In the genomic region with DNA sequence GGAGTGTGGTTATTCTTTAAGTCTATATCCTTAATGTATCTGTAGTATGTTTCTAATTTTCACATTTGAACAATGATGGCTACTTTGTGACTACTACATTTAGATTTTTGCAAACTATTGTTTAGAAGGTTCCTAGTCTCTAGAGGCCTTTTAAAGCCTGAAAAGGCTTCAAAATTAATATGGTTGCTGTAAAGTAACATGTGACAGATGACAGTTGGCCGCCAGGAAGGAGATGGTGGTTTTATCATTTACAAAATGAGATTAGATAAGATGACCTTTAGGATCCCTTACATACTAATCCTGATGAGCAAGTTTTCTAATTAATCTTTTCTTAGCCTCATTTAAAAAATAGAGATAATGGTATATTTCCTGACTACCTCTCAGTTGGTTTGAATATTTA, we compare ENCODE assay signal across 22 cellular contexts.
"Had no signal": no experiment of that assay in that cellular context is flagged by ENCODE, and none has a peak within 500 bp of the region (broad histone marks: within the 10 kb centered on the region; RNA-seq: fewer than 3 reads in every experiment).

No MANE protein-coding gene starts in this region.

- H3K4me3 ChIP-seq: heart right ventricle, mucosa of descending colon, right lobe of liver, skin epidermis, transverse colon, uterus had no signal

- H3K27me3 Mint-ChIP-seq: activated naive CD8-positive, alpha-beta T cell treated with anti-CD3 and anti-CD28 coated beads for 36 hours; activated T-cell treated with anti-CD3 and anti-CD28 coated beads, Interleukin-2, amount 50 U/mL, for 24 hours; memory B cell; stimulated activated naive B cell treated with anti-CD40 and anti-IgM and Interleukin-4, amounts not matched to agents 10 μg/mL and 1 μg/mL and 100 μg/mL, for 72 hours had no signal

- DNase-seq: activated CD4-positive, alpha-beta T cell treated with anti-CD3 and anti-CD28 coated beads, Interleukin-2, amount 50 U/mL, for 4 hours; activated CD8-positive, alpha-beta memory T cell treated with anti-CD3 and anti-CD28 coated beads for 24 hours; activated CD8-positive, alpha-beta memory T cell treated with anti-CD3 and anti-CD28 coated beads, Interleukin-2, amount 50 U/mL, for 4 hours; activated naive CD8-positive, alpha-beta T cell treated with anti-CD3 and anti-CD28 coated beads for 36 hours; activated T-cell treated with anti-CD3 and anti-CD28 coated beads, Interleukin-2, amount 50 U/mL, for 24 hours; cortex of kidney; heart right ventricle; left colon; mucosa of descending colon; posterior cingulate gyrus; right lobe of liver; stimulated activated CD4-positive, alpha-beta T cell treated with anti-CD3 and anti-CD28 coated beads, Interleukin-2, amount 100 ng/mL, for 24 hours; stimulated activated naive B cell treated with anti-CD40 and anti-IgM and Interleukin-4, amounts not matched to agents 10 μg/mL and 1 μg/mL and 100 μg/mL, for 72 hours; transverse colon; uterus had no signal

- ATAC-seq: heart right ventricle; left colon; mucosa of descending colon; right lobe of liver; stimulated activated naive B cell treated with anti-CD40 and anti-IgM and Interleukin-4, amounts not matched to agents 10 μg/mL and 1 μg/mL and 100 μg/mL, for 72 hours; WTC11 had no signal

- H3K9me3 Mint-ChIP-seq: activated naive CD8-positive, alpha-beta T cell treated with anti-CD3 and anti-CD28 coated beads for 36 hours; activated T-cell treated with anti-CD3 and anti-CD28 coated beads, Interleukin-2, amount 50 U/mL, for 24 hours; activated T-helper 2 cell treated with anti-CD3 and anti-CD28 coated beads, Interferon-gamma antibody, Interleukin-2, Interleukin-4, amounts not matched to agents 10 μg/mL and 5 μg/mL and 100 μg/mL, durations not matched to agents 14 hours and 24 hours and 36 hours; memory B cell; neural crest cell; stimulated activated naive B cell treated with anti-CD40 and anti-IgM and Interleukin-4, amounts not matched to agents 10 μg/mL and 1 μg/mL and 100 μg/mL, for 72 hours; WTC11 had no signal

- H3K9me3 ChIP-seq: heart right ventricle, mucosa of descending colon, right lobe of liver, transverse colon, uterus had no signal

- H3K27me3 ChIP-seq: heart right ventricle, right lobe of liver, transverse colon, uterus had no signal

- H3K27ac ChIP-seq: epithelial cell of prostate, heart right ventricle, right lobe of liver, skin epidermis, transverse colon, uterus had no signal

- H3K27ac Mint-ChIP-seq: stimulated activated naive B cell treated with anti-CD40 and anti-IgM and Interleukin-4, amounts not matched to agents 10 μg/mL and 1 μg/mL and 100 μg/mL, for 72 hours; WTC11 had no signal

- FAIRE-seq: keratinocyte had no signal

- H3K36me3 ChIP-seq: right lobe of liver, transverse colon, uterus had no signal

- H3K36me3 Mint-ChIP-seq: WTC11 had no signal

- H3K4me3 Mint-ChIP-seq: activated naive CD8-positive, alpha-beta T cell treated with anti-CD3 and anti-CD28 coated beads for 36 hours; activated T-cell treated with anti-CD3 and anti-CD28 coated beads, Interleukin-2, amount 50 U/mL, for 24 hours; memory B cell; neural crest cell; stimulated activated naive B cell treated with anti-CD40 and anti-IgM and Interleukin-4, amounts not matched to agents 10 μg/mL and 1 μg/mL and 100 μg/mL, for 72 hours; WTC11 had no signal
